Comparison of ENCODE assay signal across 8 cellular contexts in genomic region chr1:210584439-210585113, GRCh38.
DNase-seq lines count a peak whose midpoint lies in the region; ATAC-seq, FAIRE-seq and TF ChIP-seq lines count a peak whose summit lies in the region.

No MANE protein-coding gene starts in this region.

- H3K36me3 ChIP-seq in DOHH2 (ENCODE audit: control insufficient read depth, low read length) (no peaks in the 10 kb centered on the region), MM.1S (replicated peaks; ENCODE audit: insufficient read depth, low read length) (no peaks in the 10 kb centered on the region), RWPE2 (ENCODE audit: low read depth) (no peaks in the 10 kb centered on the region), osteoblast (ENCODE audit: insufficient read depth, low read length) (no peaks in the 10 kb centered on the region), tibial nerve (peaks cover 0 to 5% (median 0%) of the 10 kb centered on the region in 3 donors)

- no peaks in the 10 kb centered on the region for H3K9me3 ChIP-seq in DOHH2 (ENCODE audit: control insufficient read depth, insufficient read depth, low read length)
- H3K9me3 ChIP-seq in MM.1S (replicated peaks; ENCODE audit: insufficient read depth, low read length), result no peaks in the 10 kb centered on the region
- H3K9me3 ChIP-seq in RWPE2 (ENCODE audit: severe bottlenecking), result no peaks in the 10 kb centered on the region
- H3K9me3 ChIP-seq in osteoblast (ENCODE audit: low read depth, low read length), result no peaks in the 10 kb centered on the region
- no peaks in the 10 kb centered on the region for H3K9me3 ChIP-seq in tibial nerve

- H3K9me3 Mint-ChIP-seq in activated T-helper 2 cell treated with anti-CD3 and anti-CD28 coated beads, Interferon-gamma antibody, Interleukin-2, Interleukin-4, amounts not matched to agents 10 μg/mL and 5 μg/mL and 100 μg/mL, durations not matched to agents 14 hours and 24 hours and 36 hours, result no peaks in the 10 kb centered on the region

- intact Hi-C loops in activated T-helper 2 cell treated with anti-CD3 and anti-CD28 coated beads, Interferon-gamma antibody, Interleukin-2, Interleukin-4, amounts not matched to agents 10 μg/mL and 5 μg/mL and 100 μg/mL, durations not matched to agents 14 hours and 24 hours and 36 hours (cut with micrococcal nuclease), result loop anchor here (1.0 to 10.0 kb wide), 5 partner anchors 140 to 1070 kb away; no protein-coding TSS in a partner anchor

- no peaks in the 10 kb centered on the region for H3K4me1 Mint-ChIP-seq in activated T-helper 2 cell treated with anti-CD3 and anti-CD28 coated beads, Interferon-gamma antibody, Interleukin-2, Interleukin-4, amounts not matched to agents 10 μg/mL and 5 μg/mL and 100 μg/mL, durations not matched to agents 14 hours and 24 hours and 36 hours (ENCODE audit: low read depth)

- H3K79me2 ChIP-seq in DOHH2 (ENCODE audit: control insufficient read depth, low read length) (no peaks in the 10 kb centered on the region), MM.1S (ENCODE audit: low read length) (no peaks in the 10 kb centered on the region), osteoblast (ENCODE audit: insufficient read depth, low read length) (no peaks in the 10 kb centered on the region)

- TF ChIP-seq CTCF in DOHH2 (IDR thresholded peaks at IDR 0.05; ENCODE audit: low read depth, low read length, poor library complexity, severe bottlenecking) (peak; percentile 74), MM.1S (IDR thresholded peaks at IDR 0.05; ENCODE audit: low read length) (peak; percentile 89), RWPE2 (IDR thresholded peaks at IDR 0.05; ENCODE audit: poor library complexity, severe bottlenecking) (peak; percentile 50), foreskin keratinocyte (conservative IDR thresholded peaks at IDR 0.05) (peak; percentile 91), osteoblast (IDR thresholded peaks at IDR 0.05; ENCODE audit: extremely low read depth, low read depth, low read length) (peak; percentile 86), tibial nerve (IDR thresholded peaks at IDR 0.05) (peak; percentile 47 to 67 (median 52))

- peaks cover 10% of the 10 kb centered on the region for H3K27me3 Mint-ChIP-seq in activated T-helper 2 cell treated with anti-CD3 and anti-CD28 coated beads, Interferon-gamma antibody, Interleukin-2, Interleukin-4, amounts not matched to agents 10 μg/mL and 5 μg/mL and 100 μg/mL, durations not matched to agents 14 hours and 24 hours and 36 hours (ENCODE audit: low read depth)

- no peak overlapping the region for H3K4me3 ChIP-seq in DOHH2 (ENCODE audit: low read length)
- no peak overlapping the region for H3K4me3 ChIP-seq in MM.1S (ENCODE audit: low read length)
- H3K4me3 ChIP-seq in RWPE2 (ENCODE audit: severe bottlenecking), result no peak overlapping the region
- H3K4me3 ChIP-seq in osteoblast (ENCODE audit: insufficient read depth, low read length), result no peak overlapping the region
- H3K4me3 ChIP-seq in tibial nerve, result no peak overlapping the region

- WGBS in tibial nerve, 2 donors, result 11 to 21% methylated on average over 3 of the region's 3 CpGs

- DNase-seq in H54 (ENCODE audit: insufficient read length, low spot score) (peak; percentile 65), MM.1S (peak; percentile 85), RWPE2 (ENCODE audit: low spot score) (peak; percentile 52), foreskin keratinocyte (peak; percentile 40 to 73), osteoblast (ENCODE audit: insufficient read length, low spot score, missing footprints) (peak; percentile 60), tibial nerve (ENCODE audit: low spot score in 2 of 2) (peak; percentile 70 to 87)
- DNase-seq in activated T-helper 2 cell treated with anti-CD3 and anti-CD28 coated beads, Interferon-gamma antibody, Interleukin-2, Interleukin-4, amounts not matched to agents 10 μg/mL and 5 μg/mL and 100 μg/mL, durations not matched to agents 14 hours and 24 hours and 36 hours (ENCODE audit: low spot score), result peak; percentile 48

- ATAC-seq in RWPE2 (ENCODE audit: low read depth) (peak; percentile 81), foreskin keratinocyte (peak; percentile 94)

- H3K4me1 ChIP-seq in DOHH2 (ENCODE audit: control insufficient read depth, low read length) (no peaks in the 10 kb centered on the region), MM.1S (ENCODE audit: low read length) (no peaks in the 10 kb centered on the region), RWPE2 (ENCODE audit: insufficient read depth, poor library complexity, severe bottlenecking) (no peaks in the 10 kb centered on the region), foreskin keratinocyte (no peaks in the 10 kb centered on the region), osteoblast (ENCODE audit: insufficient read depth, low read length) (peaks cover 14% of the 10 kb centered on the region), tibial nerve (peaks cover 0 to 5% (median 0%) of the 10 kb centered on the region in 4 donors)

- H3K27ac ChIP-seq in DOHH2 (ENCODE audit: low read depth, low read length), result no peak overlapping the region
- no peak overlapping the region for H3K27ac ChIP-seq in MM.1S (ENCODE audit: low read length)
- H3K27ac ChIP-seq in RWPE2 (ENCODE audit: poor library complexity, severe bottlenecking), result no peak overlapping the region
- no peak overlapping the region for H3K27ac ChIP-seq in foreskin keratinocyte
- H3K27ac ChIP-seq in osteoblast (ENCODE audit: low read depth, low read length), result no peak overlapping the region
- H3K27ac ChIP-seq in tibial nerve, result no peak overlapping the region

- H3K27me3 ChIP-seq in DOHH2 (ENCODE audit: control insufficient read depth, low read length), result peaks cover 3% of the 10 kb centered on the region; the same call in 1 of the 2 replicates
- H3K27me3 ChIP-seq in MM.1S (replicated peaks; ENCODE audit: insufficient read depth, low read length), result no peaks in the 10 kb centered on the region
- no peaks in the 10 kb centered on the region for H3K27me3 ChIP-seq in RWPE2 (ENCODE audit: insufficient read depth, poor library complexity, severe bottlenecking)
- H3K27me3 ChIP-seq in foreskin keratinocyte, result no peaks in the 10 kb centered on the region
- no peaks in the 10 kb centered on the region for H3K27me3 ChIP-seq in osteoblast (ENCODE audit: insufficient read depth, low read length)
- no peaks in the 10 kb centered on the region for H3K27me3 ChIP-seq in tibial nerve

- no peak overlapping the region for H2AFZ ChIP-seq in MM.1S (ENCODE audit: low read length)
- H2AFZ ChIP-seq in osteoblast (ENCODE audit: low read length), result no peak overlapping the region

- no peaks in the 10 kb centered on the region for H3K36me3 Mint-ChIP-seq in activated T-helper 2 cell treated with anti-CD3 and anti-CD28 coated beads, Interferon-gamma antibody, Interleukin-2, Interleukin-4, amounts not matched to agents 10 μg/mL and 5 μg/mL and 100 μg/mL, durations not matched to agents 14 hours and 24 hours and 36 hours (ENCODE audit: low read depth)

- no peak for TF ChIP-seq EP300 in tibial nerve (IDR thresholded peaks at IDR 0.05)

- no peak overlapping the region for H3K9ac ChIP-seq in MM.1S (ENCODE audit: low read length)

- H4K20me1 ChIP-seq in DOHH2 (ENCODE audit: control insufficient read depth, insufficient read depth, low read depth, low read length), result no peaks in the 10 kb centered on the region
- H4K20me1 ChIP-seq in MM.1S (ENCODE audit: insufficient read depth, low read length), result no peaks in the 10 kb centered on the region
- no peaks in the 10 kb centered on the region for H4K20me1 ChIP-seq in osteoblast (ENCODE audit: insufficient read depth, low read length)

- no peaks in the 10 kb centered on the region for H3K9me2 ChIP-seq in DOHH2 (replicated peaks; ENCODE audit: control insufficient read depth, low read length)
- H3K9me2 ChIP-seq in MM.1S (replicated peaks; ENCODE audit: insufficient read depth, low read length), result no peaks in the 10 kb centered on the region

- H3F3A ChIP-seq in DOHH2 (ENCODE audit: control insufficient read depth, insufficient read depth), result no peaks in the 10 kb centered on the region
- H3F3A ChIP-seq in MM.1S (ENCODE audit: insufficient read depth, low read length), result no peaks in the 10 kb centered on the region

- peak; percentile 91 for FAIRE-seq in H54 (lab: Jason Lieb, UNC)

- TF ChIP-seq POLR2A in H54 (IDR thresholded peaks at IDR 0.05; ENCODE audit: low read depth, low read length) (no peak), tibial nerve (IDR thresholded peaks at IDR 0.05) (no peak)

- H3K4me2 ChIP-seq in DOHH2 (ENCODE audit: low read length) (no peak overlapping the region), MM.1S (ENCODE audit: low read depth, low read length) (no peak overlapping the region), osteoblast (ENCODE audit: insufficient read depth, low read length) (no peak overlapping the region)

- H3K27ac Mint-ChIP-seq in activated T-helper 2 cell treated with anti-CD3 and anti-CD28 coated beads, Interferon-gamma antibody, Interleukin-2, Interleukin-4, amounts not matched to agents 10 μg/mL and 5 μg/mL and 100 μg/mL, durations not matched to agents 14 hours and 24 hours and 36 hours, result no peak overlapping the region

- H3K4me3 Mint-ChIP-seq in activated T-helper 2 cell treated with anti-CD3 and anti-CD28 coated beads, Interferon-gamma antibody, Interleukin-2, Interleukin-4, amounts not matched to agents 10 μg/mL and 5 μg/mL and 100 μg/mL, durations not matched to agents 14 hours and 24 hours and 36 hours (ENCODE audit: low read depth), result no peak overlapping the region
